ENCODE assay signal across 14 cellular contexts in genomic region chr1:116352349-116352813, GRCh38. TPM values are rescaled to one million over a fixed set of nuclear protein-coding genes. Genes with fewer than 3 reads are reported as not detected.
DNase-seq lines count a peak whose midpoint lies in the region; ATAC-seq and TF ChIP-seq lines count a peak whose summit lies in the region.
"Had no signal": no experiment of that assay in that cellular context is flagged by ENCODE, and none has a peak within 500 bp of the region (broad histone marks: within the 10 kb centered on the region; RNA-seq: fewer than 3 reads in every experiment).

No MANE protein-coding gene starts in this region.

- no peak overlapping the region for H3K27ac ChIP-seq in CD4-positive, alpha-beta T cell (ENCODE audit: low read depth, low read length)
- H3K27ac ChIP-seq: C4-2B, SJCRH30, VCaP had no signal

- H3K36me3 Mint-ChIP-seq in CD4-positive, alpha-beta T cell (ENCODE audit: low read depth): no peaks in the 10 kb centered on the region
- no peaks in the 10 kb centered on the region for H3K36me3 Mint-ChIP-seq in activated T-helper 17 cell treated with anti-CD3 and anti-CD28 coated beads, Interleukin-2, amount 50 U/mL, for 72 hours (ENCODE audit: low read depth)

- peak overlapping the region; percentile 45 for H3K27ac Mint-ChIP-seq in CD4-positive, alpha-beta T cell
- peak overlapping the region; percentile 75 for H3K27ac Mint-ChIP-seq in activated T-helper 17 cell treated with anti-CD3 and anti-CD28 coated beads, Interleukin-2, amount 50 U/mL, for 72 hours

- no peaks in the 10 kb centered on the region for H3K9me3 ChIP-seq in CD4-positive, alpha-beta T cell (ENCODE audit: control insufficient read depth, low read length)
- H3K9me3 ChIP-seq: SJCRH30 had no signal

- peak overlapping the region; percentile 65 for H3K4me3 Mint-ChIP-seq in CD4-positive, alpha-beta T cell
- H3K4me3 Mint-ChIP-seq in activated T-helper 17 cell treated with anti-CD3 and anti-CD28 coated beads, Interleukin-2, amount 50 U/mL, for 72 hours: peak overlapping the region; percentile 65

- H3K27me3 Mint-ChIP-seq in CD4-positive, alpha-beta T cell: no peaks in the 10 kb centered on the region
- no peaks in the 10 kb centered on the region for H3K27me3 Mint-ChIP-seq in activated T-helper 17 cell treated with anti-CD3 and anti-CD28 coated beads, Interleukin-2, amount 50 U/mL, for 72 hours

- no peak for DNase-seq in CD4-positive, alpha-beta T cell
- no peak for DNase-seq in cerebellar cortex (ENCODE audit: low spot score)
- DNase-seq in GOT3 (lab: John Stamatoyannopoulos, UW): no peak
- no peak for DNase-seq in NCI-H1694 treated with DMSO at 0.1 percent for 48 hours (lab: John Stamatoyannopoulos, UW)
- no peak for DNase-seq in iPS-NIHi11 (ENCODE audit: low spot score)
- DNase-seq: NCI-H1092 treated with DMSO at 0.1 percent for 48 hours, NCI-H524 treated with DMSO at 0.1 percent for 48 hours, right cardiac atrium, SJCRH30 had no signal

- CTCF ChIA-PET in CD4-positive, alpha-beta T cell (lab: Charles Lee): no interaction called here

- no peak for TF ChIP-seq CTCF in CD4-positive, alpha-beta T cell (IDR thresholded peaks at IDR 0.05)

- ATAC-seq in CD4-positive, alpha-beta T cell (ENCODE audit: poor library complexity): no peak
- ATAC-seq in GM18861 (IDR thresholded peaks at IDR 0.05; ENCODE audit: unreplicated experiment): peak; percentile 94
- ATAC-seq in HG02943 (IDR thresholded peaks at IDR 0.05; ENCODE audit: low read depth, unreplicated experiment): peak; percentile 74
- ATAC-seq in activated T-helper 17 cell treated with anti-CD3 and anti-CD28 coated beads, Interleukin-2, amount 50 U/mL, for 72 hours (replicated peaks): peak; percentile 85
- ATAC-seq: right cardiac atrium had no signal

- intact Hi-C loops in CD4-positive, alpha-beta T cell (cut with DNase I, micrococcal nuclease): no loop called here

- POLR2A ChIA-PET in CD4-positive, alpha-beta T cell (lab: Charles Lee): no interaction called here

- H3K9me3 Mint-ChIP-seq in CD4-positive, alpha-beta T cell: no peaks in the 10 kb centered on the region
- peaks cover 3% of the 10 kb centered on the region for H3K9me3 Mint-ChIP-seq in activated T-helper 17 cell treated with anti-CD3 and anti-CD28 coated beads, Interleukin-2, amount 50 U/mL, for 72 hours

- H3K4me1 Mint-ChIP-seq in CD4-positive, alpha-beta T cell (ENCODE audit: low read depth): peaks cover 62% of the 10 kb centered on the region
- peaks cover 23% of the 10 kb centered on the region for H3K4me1 Mint-ChIP-seq in activated T-helper 17 cell treated with anti-CD3 and anti-CD28 coated beads, Interleukin-2, amount 50 U/mL, for 72 hours

- no peaks in the 10 kb centered on the region for H3K27me3 ChIP-seq in CD4-positive, alpha-beta T cell (ENCODE audit: control insufficient read depth, insufficient read depth, low read length)
- H3K27me3 ChIP-seq: SJCRH30 had no signal

RNA-seq across cellular contexts. Expression of gene ATP1A1, which starts 20.7 kb away (rescaled TPM):
- total RNA-seq in CD4-positive, alpha-beta T cell: 100 to 1,000 TPM; 251 to 262 TPM
- 100 to 1,000 TPM; 206 to 244 TPM for total RNA-seq in activated T-helper 17 cell treated with anti-CD3 and anti-CD28 coated beads, Interleukin-2, amount 50 U/mL, for 72 hours
